16 cellular contexts compared by ENCODE assay signal in genomic region chr11:60923326-60923725, GRCh38. TPM values are rescaled to one million over a fixed set of nuclear protein-coding genes. Genes with fewer than 3 reads are reported as not detected.
DNase-seq lines count a peak whose midpoint lies in the region; ATAC-seq, FAIRE-seq and TF ChIP-seq lines count a peak whose summit lies in the region.
"Had no signal": no experiment of that assay in that cellular context is flagged by ENCODE, and none has a peak within 500 bp of the region (broad histone marks: within the 10 kb centered on the region; RNA-seq: fewer than 3 reads in every experiment).

No MANE protein-coding gene starts in this region.

- H3K36me3 ChIP-seq in IMR-90 (ENCODE audit: control insufficient read depth, insufficient read depth, low read length) (peaks cover 31% of the 10 kb centered on the region), kidney (ENCODE audit: control insufficient read depth in 1 of 2, insufficient read depth in 2 of 2, low read length in 2 of 2) (peaks cover 21 to 31% of the 10 kb centered on the region in 2 donors), lower lobe of right lung (peaks cover 36% of the 10 kb centered on the region)

- H3K9ac ChIP-seq in IMR-90 (ENCODE audit: low read depth, low read length) (no peak overlapping the region), kidney (ENCODE audit: low read length in 2 of 2) (no peak overlapping the region)

- no peak overlapping the region for H4K91ac ChIP-seq in IMR-90 (ENCODE audit: insufficient read depth, low read depth, low read length)

- peak overlapping the region; percentile 3 for H2AK9ac ChIP-seq in IMR-90 (replicated peaks; ENCODE audit: low read depth, low read length, poor library complexity)

- no peak overlapping the region for H3K4me3 ChIP-seq in IMR-90 (ENCODE audit: insufficient read depth, low read depth, low read length)
- no peak overlapping the region for H3K4me3 ChIP-seq in kidney (ENCODE audit: low read length in 2 of 2)
- H3K4me3 ChIP-seq in lower lobe of right lung = no peak overlapping the region

- no peak for TF ChIP-seq POLR2A in IMR-90 (IDR thresholded peaks at IDR 0.05; ENCODE audit: low read depth, low read length)

- no peak for TF ChIP-seq CTCF in IMR-90 (conservative IDR thresholded peaks at IDR 0.05; ENCODE audit: low read depth, low read length)
- no peak for TF ChIP-seq CTCF in brain (conservative IDR thresholded peaks at IDR 0.05)
- TF ChIP-seq CTCF in kidney (IDR thresholded peaks at IDR 0.05; ENCODE audit: borderline replicate concordance, extremely low read depth, insufficient read depth) = no peak
- no peak for TF ChIP-seq CTCF in lower lobe of right lung (IDR thresholded peaks at IDR 0.05)

- no peak overlapping the region for H2AFZ ChIP-seq in IMR-90 (replicated peaks; ENCODE audit: low read length, poor library complexity)

- peaks cover 23% of the 10 kb centered on the region for H4K20me1 ChIP-seq in IMR-90 (ENCODE audit: insufficient read depth, low read length)

- H2BK120ac ChIP-seq in IMR-90 (ENCODE audit: low read depth, low read length) = no peak overlapping the region

- H3K4ac ChIP-seq in IMR-90 (ENCODE audit: low read depth, low read length) = no peak overlapping the region

- H3K4me1 ChIP-seq in IMR-90 (ENCODE audit: control insufficient read depth, insufficient read depth, low read length) (peaks cover 17% of the 10 kb centered on the region), kidney (ENCODE audit: control insufficient read depth in 1 of 2, insufficient read depth in 1 of 2, low read depth in 1 of 2, low read length in 2 of 2) (peaks cover 0 to 10% of the 10 kb centered on the region in 2 donors), lower lobe of right lung (peaks cover 36% of the 10 kb centered on the region)

- no peak overlapping the region for H3K4me2 ChIP-seq in IMR-90 (ENCODE audit: low read depth, low read length)

- no peak overlapping the region for H3K18ac ChIP-seq in IMR-90 (ENCODE audit: low read depth, low read length)

- no peak overlapping the region for H2BK5ac ChIP-seq in IMR-90 (ENCODE audit: low read depth, low read length, poor library complexity, severe bottlenecking)

- no peaks in the 10 kb centered on the region for H3K27me3 ChIP-seq in IMR-90 (ENCODE audit: control insufficient read depth, insufficient read depth, low read length)
- H3K27me3 ChIP-seq in lower lobe of right lung (ENCODE audit: low read depth) = peaks cover 20% of the 10 kb centered on the region
- H3K27me3 ChIP-seq: cardiac muscle cell had no signal

- H3K9me3 ChIP-seq in IMR-90 (ENCODE audit: control insufficient read depth, insufficient read depth, low read length) (no peaks in the 10 kb centered on the region), kidney (ENCODE audit: control insufficient read depth in 1 of 2, low read length in 2 of 2) (no peaks in the 10 kb centered on the region), lower lobe of right lung (no peaks in the 10 kb centered on the region)
- H3K9me3 ChIP-seq: thoracic aorta had no signal

- no CpG with 5 or more reads among the region's 5 CpGs for WGBS in IMR-90 (ENCODE audit: extremely low coverage in 2 of 2, insufficient read length in 1 of 2), 2 experiments

- no peak for TF ChIP-seq RAD21 in IMR-90 (IDR thresholded peaks at IDR 0.05; ENCODE audit: low read length)

- no peak overlapping the region for H2BK20ac ChIP-seq in IMR-90 (ENCODE audit: low read depth, low read length)

- H2AK5ac ChIP-seq in IMR-90 (ENCODE audit: low read depth, low read length) = no peak overlapping the region

- no peak overlapping the region for H3K14ac ChIP-seq in IMR-90 (replicated peaks; ENCODE audit: low read depth, low read length)

- no peak overlapping the region for H4K5ac ChIP-seq in IMR-90 (ENCODE audit: low read depth, low read length)

- no peak for FAIRE-seq in kidney (lab: Jason Lieb, UNC)

- H3K36me3 Mint-ChIP-seq in activated T-cell treated with anti-CD3 and anti-CD28 coated beads, Interleukin-2, amount 50 U/mL, for 72 hours (ENCODE audit: insufficient read depth in 2 of 2) = peaks cover 9 to 12% of the 10 kb centered on the region in 2 donors
- peaks cover 33% of the 10 kb centered on the region for H3K36me3 Mint-ChIP-seq in brain
- H3K36me3 Mint-ChIP-seq in stimulated activated effector memory CD8-positive, alpha-beta T cell treated with anti-CD3 and anti-CD28 coated beads, Interleukin-12 subunit alpha, Interleukin-12 subunit beta, amount 100 ng/mL, for 72 hours = peaks cover 47% of the 10 kb centered on the region

- peaks cover 18% of the 10 kb centered on the region; the same call in 1 of the 2 replicates for H3K9me1 ChIP-seq in IMR-90 (ENCODE audit: insufficient read depth, low read length)

- peak overlapping the region; percentile 43 to 46 for H3K4me3 Mint-ChIP-seq in activated T-cell treated with anti-CD3 and anti-CD28 coated beads, Interleukin-2, amount 50 U/mL, for 72 hours
- peak overlapping the region; percentile 47 to 97 (median 84) for H3K4me3 Mint-ChIP-seq in brain
- H3K4me3 Mint-ChIP-seq in stimulated activated effector memory CD8-positive, alpha-beta T cell treated with anti-CD3 and anti-CD28 coated beads, Interleukin-12 subunit alpha, Interleukin-12 subunit beta, amount 100 ng/mL, for 72 hours = peak overlapping the region; percentile 61

- H3K27ac ChIP-seq in IMR-90 (ENCODE audit: insufficient read depth, low read length) (no peak overlapping the region), kidney (ENCODE audit: low read depth in 2 of 2, low read length in 2 of 2) (no peak overlapping the region), lower lobe of right lung (no peak overlapping the region)
- H3K27ac ChIP-seq: cardiac muscle cell, thoracic aorta had no signal

- H3K56ac ChIP-seq in IMR-90 (ENCODE audit: extremely low read depth, insufficient read depth, low read length) = no peak overlapping the region

- in situ Hi-C loops in IMR-90 (cut with MboI; ENCODE audit: low sequenced_read_pairs) = loop anchor here (25.0 kb wide), 1 partner anchor 1336 kb away; no protein-coding TSS in a partner anchor

- no peak for DNase-seq in activated T-cell treated with anti-CD3 and anti-CD28 coated beads, Interleukin-2, amount 50 U/mL, for 72 hours
- DNase-seq in activated T-cell treated with anti-CD3 and anti-CD28 coated beads, Interleukin-2, amount 50 U/mL, for 1 hour = no peak
- DNase-seq in IMR-90 (no peak), mucosa of gallbladder (ENCODE audit: low spot score) (no peak), kidney (no peak), lower lobe of right lung (no peak)
- no peak for DNase-seq in stimulated activated effector memory CD8-positive, alpha-beta T cell treated with anti-CD3 and anti-CD28 coated beads, Interleukin-12 subunit alpha, Interleukin-12 subunit beta, amount 100 ng/mL, for 72 hours (ENCODE audit: low spot score in 2 of 2)
- DNase-seq: activated CD4-positive, alpha-beta memory T cell treated with anti-CD3 and anti-CD28 coated beads, Interleukin-2, amount 10 ng/mL, durations not matched to agents 7 days and 5 days; endodermal cell; foreskin melanocyte; NCI-H1092 treated with DMSO at 0.1 percent for 48 hours; NCI-H446 treated with DMSO at 0.1 percent for 48 hours; T-helper 9 cell had no signal

- CTCF ChIA-PET in IMR-90 (lab: Yijun Ruan, JAX) = no interaction called here

- ATAC-seq in activated T-cell treated with anti-CD3 and anti-CD28 coated beads, Interleukin-2, amount 50 U/mL, for 72 hours (replicated peaks in 1 of 2) = no peak
- ATAC-seq in IMR-90 (ENCODE audit: low read depth) (no peak), lower lobe of right lung (no peak)
- ATAC-seq in stimulated activated effector memory CD8-positive, alpha-beta T cell treated with anti-CD3 and anti-CD28 coated beads, Interleukin-12 subunit alpha, Interleukin-12 subunit beta, amount 100 ng/mL, for 72 hours = no peak

- peaks cover 27% of the 10 kb centered on the region for H3K4me1 Mint-ChIP-seq in activated T-cell treated with anti-CD3 and anti-CD28 coated beads, Interleukin-2, amount 50 U/mL, for 72 hours (ENCODE audit: low read depth)
- H3K4me1 Mint-ChIP-seq in brain = peaks cover 55% of the 10 kb centered on the region
- peaks cover 46% of the 10 kb centered on the region for H3K4me1 Mint-ChIP-seq in stimulated activated effector memory CD8-positive, alpha-beta T cell treated with anti-CD3 and anti-CD28 coated beads, Interleukin-12 subunit alpha, Interleukin-12 subunit beta, amount 100 ng/mL, for 72 hours

- no TSS peak for BruUV-seq in IMR-90 (replicated peaks; lab: Mats Ljungman, UMichigan)

- no peak overlapping the region for H3K27ac Mint-ChIP-seq in activated T-cell treated with anti-CD3 and anti-CD28 coated beads, Interleukin-2, amount 50 U/mL, for 72 hours
- peak overlapping the region in 4 of 5 experiments; percentile 85 to 98 (median 88) for H3K27ac Mint-ChIP-seq in brain
- no peak overlapping the region for H3K27ac Mint-ChIP-seq in stimulated activated effector memory CD8-positive, alpha-beta T cell treated with anti-CD3 and anti-CD28 coated beads, Interleukin-12 subunit alpha, Interleukin-12 subunit beta, amount 100 ng/mL, for 72 hours
- H3K27ac Mint-ChIP-seq: activated CD4-positive, alpha-beta memory T cell treated with anti-CD3 and anti-CD28 coated beads, Interleukin-2, amount 10 ng/mL, durations not matched to agents 7 days and 5 days; endodermal cell had no signal

- no peaks in the 10 kb centered on the region for H3K9me3 Mint-ChIP-seq in activated T-cell treated with anti-CD3 and anti-CD28 coated beads, Interleukin-2, amount 50 U/mL, for 72 hours
- peaks cover 0 to 2% (median 0%) of the 10 kb centered on the region in 5 experiments for H3K9me3 Mint-ChIP-seq in brain
- H3K9me3 Mint-ChIP-seq in stimulated activated effector memory CD8-positive, alpha-beta T cell treated with anti-CD3 and anti-CD28 coated beads, Interleukin-12 subunit alpha, Interleukin-12 subunit beta, amount 100 ng/mL, for 72 hours = no peaks in the 10 kb centered on the region
- H3K9me3 Mint-ChIP-seq: activated CD4-positive, alpha-beta memory T cell treated with anti-CD3 and anti-CD28 coated beads, Interleukin-2, amount 10 ng/mL, durations not matched to agents 7 days and 5 days; endodermal cell had no signal

- dilution Hi-C loops in IMR-90 (cut with HindIII; ENCODE audit: low sequenced_read_pairs, unreplicated experiment) = no loop called here

- intact Hi-C loops in IMR-90 (cut with micrococcal nuclease) = no loop called here
- intact Hi-C loops in kidney (cut with DNase I) = no loop called here
- intact Hi-C loops in lower lobe of right lung (cut with DNase I) = no loop called here

- H3K79me1 ChIP-seq in IMR-90 (ENCODE audit: low read depth in 1 of 2, low read length in 2 of 2) = peaks cover 16 to 52% of the 10 kb centered on the region in 2 experiments; a peak in 3 of 4 replicates

- H3K27me3 Mint-ChIP-seq in activated T-cell treated with anti-CD3 and anti-CD28 coated beads, Interleukin-2, amount 50 U/mL, for 72 hours (ENCODE audit: low read depth) = peaks cover 25% of the 10 kb centered on the region
- peaks cover 4% of the 10 kb centered on the region for H3K27me3 Mint-ChIP-seq in brain

- H2BK15ac ChIP-seq in IMR-90 (ENCODE audit: low read depth, low read length) = no peak overlapping the region

- no peak overlapping the region for H3K23ac ChIP-seq in IMR-90 (ENCODE audit: low read depth, low read length)

- POLR2A ChIA-PET in IMR-90 (lab: Charles Lee; ENCODE audit: unreplicated experiment) = no interaction called here

- H4K8ac ChIP-seq in IMR-90 (ENCODE audit: low read depth in 2 of 2, low read length in 2 of 2) = no peak overlapping the region

RNA-seq across cellular contexts. Expression of gene TMEM132A, which starts 0.9 kb away (rescaled TPM):
- total RNA-seq in activated T-cell treated with anti-CD3 and anti-CD28 coated beads, Interleukin-2, amount 50 U/mL, for 72 hours = 1 to 10 TPM; 2.4 to 3.5 TPM
- 7.7 and 8.3 TPM in 2 replicates for total RNA-seq in IMR-90 (2012; rRNA removed)
- polyA plus RNA-seq in IMR-90 (2012; rRNA removed) = 64.2 and 74.8 TPM in 2 replicates
- polyA plus RNA-seq in IMR-90 (2012; cell fraction: cytosol; rRNA removed) = 87.8 and 103 TPM in 2 replicates
- 240 and 518 TPM in 2 replicates for polyA plus RNA-seq in IMR-90 (2012; cell fraction: nucleus; rRNA removed; ENCODE audit: low replicate concordance)
- polyA plus RNA-seq in brain (ENCODE audit: insufficient read depth, low read depth, low replicate concordance) = 113 TPM
- 18.5 TPM for total RNA-seq in mucosa of gallbladder
- total RNA-seq in kidney = 19.1 TPM
- polyA plus RNA-seq in kidney (ENCODE audit: insufficient read depth, low read depth, low replicate concordance) = 17.2 TPM
- total RNA-seq in lower lobe of right lung = 13.9 TPM

RNA-seq across cellular contexts. Expression of gene TMEM109, which starts 9.4 kb away (rescaled TPM):
- 10 to 100 TPM; 61.9 to 66.3 TPM for total RNA-seq in activated T-cell treated with anti-CD3 and anti-CD28 coated beads, Interleukin-2, amount 50 U/mL, for 72 hours
- total RNA-seq in IMR-90 (2012; rRNA removed) (15.1 and 17.2 TPM in 2 replicates), mucosa of gallbladder (103 TPM), kidney (130 TPM), lower lobe of right lung (142 TPM)
- polyA plus RNA-seq in IMR-90 (2012; rRNA removed) (69.7 and 73.6 TPM in 2 replicates), brain (ENCODE audit: insufficient read depth, low read depth, low replicate concordance) (69.7 TPM), kidney (ENCODE audit: insufficient read depth, low read depth, low replicate concordance) (139 TPM)
- 56.6 and 60.6 TPM in 2 replicates for polyA plus RNA-seq in IMR-90 (2012; cell fraction: cytosol; rRNA removed)
- 8.8 and 14.0 TPM in 2 replicates for polyA plus RNA-seq in IMR-90 (2012; cell fraction: nucleus; rRNA removed; ENCODE audit: low replicate concordance)

RNA-seq across cellular contexts. Expression of gene PRPF19, which starts 16.9 kb away (rescaled TPM):
- total RNA-seq in activated T-cell treated with anti-CD3 and anti-CD28 coated beads, Interleukin-2, amount 50 U/mL, for 72 hours = 100 to 1,000 TPM; 139 to 175 TPM
- total RNA-seq in IMR-90 (2012; rRNA removed) (29.7 and 29.8 TPM in 2 replicates), mucosa of gallbladder (70.6 TPM), kidney (72.1 TPM), lower lobe of right lung (58.1 TPM)
- polyA plus RNA-seq in IMR-90 (2012; rRNA removed) (48.5 and 50.4 TPM in 2 replicates), brain (ENCODE audit: insufficient read depth, low read depth, low replicate concordance) (200 TPM), kidney (ENCODE audit: insufficient read depth, low read depth, low replicate concordance) (70.7 TPM)
- polyA plus RNA-seq in IMR-90 (2012; cell fraction: cytosol; rRNA removed) = 50.5 and 59.1 TPM in 2 replicates
- 28.4 and 43.7 TPM in 2 replicates for polyA plus RNA-seq in IMR-90 (2012; cell fraction: nucleus; rRNA removed; ENCODE audit: low replicate concordance)

RNA-seq across cellular contexts. Expression of gene SLC15A3, which starts 28.6 kb away (rescaled TPM):
- total RNA-seq in activated T-cell treated with anti-CD3 and anti-CD28 coated beads, Interleukin-2, amount 50 U/mL, for 72 hours = 1 to 10 TPM; 3.5 to 4.1 TPM
- total RNA-seq in IMR-90 (2012; rRNA removed) (1.9 and 3.2 TPM in 2 replicates), mucosa of gallbladder (23.2 TPM), kidney (27.0 TPM), lower lobe of right lung (199 TPM)
- polyA plus RNA-seq in IMR-90 (2012; rRNA removed) (4.4 and 5.2 TPM in 2 replicates), brain (ENCODE audit: insufficient read depth, low read depth, low replicate concordance) (11.9 TPM), kidney (ENCODE audit: insufficient read depth, low read depth, low replicate concordance) (26.6 TPM)
- polyA plus RNA-seq in IMR-90 (2012; cell fraction: cytosol; rRNA removed) = 2.9 and 8.9 TPM in 2 replicates
- polyA plus RNA-seq in IMR-90 (2012; cell fraction: nucleus; rRNA removed; ENCODE audit: low replicate concordance) = 4.4 and 7.8 TPM in 2 replicates
- polyA plus RNA-seq: cardiac muscle cell had no signal

RNA-seq across cellular contexts. Expression of gene CD6, which starts 48.2 kb away (rescaled TPM):
- 100 to 1,000 TPM; 298 to 313 TPM for total RNA-seq in activated T-cell treated with anti-CD3 and anti-CD28 coated beads, Interleukin-2, amount 50 U/mL, for 72 hours
- not detected in 2 replicates for total RNA-seq in IMR-90 (2012; rRNA removed)
- not detected in 2 replicates for polyA plus RNA-seq in IMR-90 (2012; rRNA removed)
- polyA plus RNA-seq in IMR-90 (2012; cell fraction: cytosol; rRNA removed) = not detected in 2 replicates
- polyA plus RNA-seq in IMR-90 (2012; cell fraction: nucleus; rRNA removed; ENCODE audit: low replicate concordance) = not detected in 2 replicates
- 0.63 TPM for polyA plus RNA-seq in brain (ENCODE audit: insufficient read depth, low read depth, low replicate concordance)
- total RNA-seq in mucosa of gallbladder = 5.3 TPM
- 6.7 TPM for total RNA-seq in kidney
- polyA plus RNA-seq in kidney (ENCODE audit: insufficient read depth, low read depth, low replicate concordance) = 0.24 TPM
- total RNA-seq in lower lobe of right lung = 6.1 TPM
- polyA plus RNA-seq: cardiac muscle cell had no signal

Comparison
In these comparisons a context has a peak if more than half of its experiments do, and no peak if none do; other contexts are left out.
1. H3K27ac Mint-ChIP-seq: peak in brain (4 of 5); none in activated T-cell treated with anti-CD3 and anti-CD28 coated beads, Interleukin-2, amount 50 U/mL, for 72 hours (single experiment) and stimulated activated effector memory CD8-positive, alpha-beta T cell treated with anti-CD3 and anti-CD28 coated beads, Interleukin-12 subunit alpha, Interleukin-12 subunit beta, amount 100 ng/mL, for 72 hours (single experiment).
2. Peak in every context shown above with its lines, with median percentiles within 50 percentile points of each other: H3K4me3 Mint-ChIP-seq.